ENCODE assay signal across 20 cellular contexts in the genomic region with DNA sequence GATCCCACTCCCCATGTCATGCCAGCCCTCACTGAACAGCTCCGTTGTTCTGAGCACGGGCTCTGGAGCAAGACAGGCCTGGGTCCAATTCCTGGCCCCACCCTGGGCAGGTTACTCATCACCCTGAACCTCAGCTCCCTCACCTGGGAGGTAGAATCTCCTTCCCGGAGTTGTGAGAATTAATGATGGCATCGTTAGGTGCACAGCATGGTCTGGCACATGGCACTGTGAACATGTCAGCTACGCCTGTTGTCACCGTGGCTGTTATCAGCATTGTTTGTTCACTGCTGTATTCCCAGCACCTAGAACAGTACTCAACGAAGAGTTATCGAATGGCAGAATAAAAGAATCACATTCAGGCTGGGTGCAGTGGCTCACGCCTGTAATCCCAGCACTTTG. TPM values are rescaled to one million over a fixed set of nuclear protein-coding genes. Genes with fewer than 3 reads are reported as not detected.
A peak's percentile ranks its signal among the peaks of the same experiment; 100 is the strongest.
DNase-seq lines count a peak whose midpoint lies in the region; ATAC-seq and TF ChIP-seq lines count a peak whose summit lies in the region.
"Had no signal": no experiment of that assay in that cellular context is flagged by ENCODE, and none has a peak within 500 bp of the region (broad histone marks: within the 10 kb centered on the region; RNA-seq: fewer than 3 reads in every experiment).

No MANE protein-coding gene starts in this region.

- no peaks in the 10 kb centered on the region for H3K27me3 ChIP-seq in thoracic aorta (replicated peaks; ENCODE audit: insufficient read depth)
- no peaks in the 10 kb centered on the region for H3K27me3 ChIP-seq in SJCRH30
- H3K27me3 ChIP-seq: neural progenitor cell had no signal

- POLR2A ChIA-PET in RWPE1 (lab: Yijun Ruan, JAX; ENCODE audit: low non-redundant PET) = no interaction called here

- H3K4me1 ChIP-seq in thoracic aorta (ENCODE audit: control insufficient read depth in 1 of 2, low read depth in 2 of 2) (peaks cover 6 to 21% of the 10 kb centered on the region in 2 donors), SJCRH30 (no peaks in the 10 kb centered on the region)

- no peak overlapping the region for H3K4me3 ChIP-seq in epithelial cell of esophagus (ENCODE audit: low read length)
- H3K4me3 ChIP-seq in thoracic aorta = no peak overlapping the region
- H3K4me3 ChIP-seq in SJCRH30 = no peak overlapping the region
- H3K4me3 ChIP-seq: lower lobe of right lung, neural progenitor cell had no signal

- ATAC-seq in thoracic aorta (ENCODE audit: insufficient number of reproducible peaks, low FRiP score, low read depth) = no peak
- no peak for ATAC-seq in GM18861 (IDR thresholded peaks at IDR 0.05; ENCODE audit: unreplicated experiment)
- no peak for ATAC-seq in HG03521 (IDR thresholded peaks at IDR 0.05; ENCODE audit: unreplicated experiment)
- ATAC-seq: activated CD4-positive, CD25-positive, alpha-beta regulatory T cell treated with anti-CD3 and anti-CD28 coated beads, Interleukin-2, amount 50 U/mL, for 24 hours; lower lobe of right lung; stimulated activated naive CD8-positive, alpha-beta T cell treated with anti-CD3 and anti-CD28 coated beads, Interleukin-15, amount 100 ng/mL, for 72 hours had no signal

- TF ChIP-seq CTCF in RWPE1 (conservative IDR thresholded peaks at IDR 0.05; ENCODE audit: low read depth) (no peak), epithelial cell of esophagus (IDR thresholded peaks at IDR 0.05; ENCODE audit: insufficient read depth, low read depth, low read length, missing control alignments) (no peak), thoracic aorta (IDR thresholded peaks at IDR 0.05) (no peak)

- DNase-seq in RWPE1 (ENCODE audit: low spot score) (peak; percentile 62), epithelial cell of esophagus (ENCODE audit: low read depth) (peak; percentile 33), kidney tubule cell (ENCODE audit: low spot score) (peak; percentile 25), thoracic aorta (ENCODE audit: low spot score) (no peak), SJCRH30 (no peak), mucosa of gallbladder (ENCODE audit: low spot score) (no peak)
- DNase-seq: activated CD4-positive, alpha-beta memory T cell treated with anti-CD3 and anti-CD28 coated beads, Interleukin-2, amount 10 ng/mL, durations not matched to agents 7 days and 5 days; activated naive CD4-positive, alpha-beta T cell; Calu3; head of caudate nucleus; lower lobe of right lung; NCI-H1436; NCI-H748 treated with DMSO at 0.1 percent for 48 hours; stimulated activated CD4-positive, alpha-beta T cell treated with anti-CD3 and anti-CD28 coated beads, Interleukin-4, amount 100 ng/mL, for 4 hours; stimulated activated naive CD8-positive, alpha-beta T cell treated with anti-CD3 and anti-CD28 coated beads, Interleukin-15, amount 100 ng/mL, for 72 hours had no signal

- CTCF ChIA-PET in RWPE1 (lab: Yijun Ruan, JAX) = interaction anchor here (0.6 to 1.7 kb wide), 2 partner anchors 10 to 91 kb away, joined by 3 to 5 read pairs; no protein-coding TSS in a partner anchor

- H3K36me3 ChIP-seq in thoracic aorta (peaks cover 51% of the 10 kb centered on the region), SJCRH30 (peaks cover 12% of the 10 kb centered on the region)
- H3K36me3 ChIP-seq: neural progenitor cell had no signal

- H3K9me3 ChIP-seq in thoracic aorta (no peaks in the 10 kb centered on the region), SJCRH30 (replicated peaks) (no peaks in the 10 kb centered on the region)
- H3K9me3 ChIP-seq: lower lobe of right lung had no signal

- H3K27ac ChIP-seq in RWPE1 (peak overlapping the region; percentile 93), thoracic aorta (peak overlapping the region; percentile 92), SJCRH30 (no peak overlapping the region)
- H3K27ac ChIP-seq: C4-2B, neural progenitor cell had no signal

RNA-seq across cellular contexts. Expression of a gene that starts 43.0 kb away (rescaled TPM):
- total RNA-seq in thoracic aorta (10 to 100 TPM; 16.4 to 22.6 TPM), mucosa of gallbladder (30.1 TPM)
- total RNA-seq in SJCRH30 (2014; rRNA removed; shearing (Covaris generic)) = 5.8 and 7.3 TPM in 2 replicates

RNA-seq across cellular contexts. Expression of a gene that starts 43.1 kb away (rescaled TPM):
- total RNA-seq in thoracic aorta (1,000 to 10,000 TPM in 1 of 2 donors, 100 to 1,000 TPM in 1; 806 to 1,256 TPM), mucosa of gallbladder (764 TPM)
- 4,429 and 4,439 TPM in 2 replicates for total RNA-seq in SJCRH30 (2014; rRNA removed; shearing (Covaris generic))

Comparison
In these comparisons a context has a peak if more than half of its experiments do, and no peak if none do; other contexts are left out.
1. DNase-seq: peak in RWPE1 (single experiment), epithelial cell of esophagus (single experiment) and kidney tubule cell (single experiment); none in thoracic aorta (single experiment), SJCRH30 (0 of 2) and mucosa of gallbladder (single experiment).